Comparison of ENCODE assay signal across 27 cellular contexts in genomic region chr20:63558804-63559484, GRCh38. TPM values are rescaled to one million over a fixed set of nuclear protein-coding genes. Genes with fewer than 3 reads are reported as not detected.
"Had no signal": no experiment of that assay in that cellular context is flagged by ENCODE, and none has a peak within 500 bp of the region (broad histone marks: within the 10 kb centered on the region; RNA-seq: fewer than 3 reads in every experiment).

No MANE protein-coding gene starts in this region.

- DNase-seq: activated B cell treated with CpG ODN at 0.5 μM for 24 hours; activated CD8-positive, alpha-beta memory T cell treated with anti-CD3 and anti-CD28 coated beads, Interleukin-2, amount 10 ng/mL, durations not matched to agents 7 days and 5 days; activated CD8-positive, alpha-beta T cell treated with anti-CD3 and anti-CD28 coated beads, Interleukin-2, amount 10 ng/mL, durations not matched to agents 7 days and 5 days; activated naive CD4-positive, alpha-beta T cell; anterior cingulate cortex; foreskin fibroblast; head of caudate nucleus; hippocampal formation; kidney; midbrain; occipital lobe; psoas muscle; stimulated activated CD4-positive, alpha-beta T cell treated with anti-CD3 and anti-CD28 coated beads, Interleukin-15, amount 100 ng/mL, for 24 hours; stimulated activated CD4-positive, alpha-beta T cell treated with anti-CD3 and anti-CD28 coated beads, Interleukin-2, amount 100 ng/mL, for 24 hours; stimulated activated naive CD4-positive, alpha-beta T cell treated with Interleukin-2 at 50 U/mL for 16 hours had no signal

- ATAC-seq: activated CD8-positive, alpha-beta memory T cell treated with anti-CD3 and anti-CD28 coated beads, Interleukin-2, amount 10 ng/mL, durations not matched to agents 7 days and 5 days; naive thymus-derived CD8-positive, alpha-beta T cell; psoas muscle had no signal

- H3K27me3 ChIP-seq: tibial nerve had no signal

- H3K4me1 ChIP-seq: parathyroid adenoma, psoas muscle had no signal

- H3K9me3 Mint-ChIP-seq: activated B cell treated with CpG ODN at 0.5 μM for 24 hours; activated naive CD4-positive, alpha-beta T cell treated with anti-CD3 and anti-CD28 coated beads, Interleukin-2, amount 50 U/mL, for 72 hours; immature natural killer cell; naive thymus-derived CD8-positive, alpha-beta T cell; neural crest cell had no signal

- H3K9ac ChIP-seq: parathyroid adenoma had no signal

- H3K27ac Mint-ChIP-seq: activated B cell treated with CpG ODN at 0.5 μM for 24 hours; activated CD8-positive, alpha-beta memory T cell treated with anti-CD3 and anti-CD28 coated beads, Interleukin-2, amount 10 ng/mL, durations not matched to agents 7 days and 5 days; activated CD8-positive, alpha-beta T cell treated with anti-CD3 and anti-CD28 coated beads, Interleukin-2, amount 10 ng/mL, durations not matched to agents 7 days and 5 days; activated naive CD4-positive, alpha-beta T cell treated with anti-CD3 and anti-CD28 coated beads, Interleukin-2, amount 50 U/mL, for 72 hours; immature natural killer cell; memory B cell; naive thymus-derived CD8-positive, alpha-beta T cell had no signal

- H3K4me3 ChIP-seq: psoas muscle, tibial nerve had no signal

- FAIRE-seq: bronchial epithelial cell, colon, endothelial cell of umbilical vein, kidney had no signal

- H3K79me2 ChIP-seq: parathyroid adenoma had no signal

- H2AFZ ChIP-seq: parathyroid adenoma had no signal

- H3K4me3 Mint-ChIP-seq: activated B cell treated with CpG ODN at 0.5 μM for 24 hours; activated CD8-positive, alpha-beta memory T cell treated with anti-CD3 and anti-CD28 coated beads, Interleukin-2, amount 10 ng/mL, durations not matched to agents 7 days and 5 days; activated CD8-positive, alpha-beta T cell treated with anti-CD3 and anti-CD28 coated beads, Interleukin-2, amount 10 ng/mL, durations not matched to agents 7 days and 5 days; immature natural killer cell; memory B cell; naive thymus-derived CD8-positive, alpha-beta T cell; neural crest cell had no signal

- H3K27me3 Mint-ChIP-seq: activated B cell treated with CpG ODN at 0.5 μM for 24 hours; activated CD8-positive, alpha-beta memory T cell treated with anti-CD3 and anti-CD28 coated beads, Interleukin-2, amount 10 ng/mL, durations not matched to agents 7 days and 5 days; memory B cell; naive thymus-derived CD8-positive, alpha-beta T cell had no signal

- H3K4me1 Mint-ChIP-seq: activated CD8-positive, alpha-beta memory T cell treated with anti-CD3 and anti-CD28 coated beads, Interleukin-2, amount 10 ng/mL, durations not matched to agents 7 days and 5 days had no signal

- H3K27ac ChIP-seq: parathyroid adenoma, psoas muscle, tibial nerve had no signal

- H3K9me3 ChIP-seq: psoas muscle, tibial nerve had no signal

RNA-seq across cellular contexts. Expression of gene FNDC11, which starts 5.0 kb away (rescaled TPM):
- polyA plus RNA-seq: immature natural killer cell had no signal

RNA-seq across cellular contexts. Expression of gene SRMS, which starts 11.4 kb away (rescaled TPM):
- total RNA-seq: activated CD8-positive, alpha-beta memory T cell treated with anti-CD3 and anti-CD28 coated beads, Interleukin-2, amount 10 ng/mL, durations not matched to agents 7 days and 5 days; activated CD8-positive, alpha-beta T cell treated with anti-CD3 and anti-CD28 coated beads, Interleukin-2, amount 10 ng/mL, durations not matched to agents 7 days and 5 days; activated naive CD4-positive, alpha-beta T cell treated with anti-CD3 and anti-CD28 coated beads, Interleukin-2, amount 50 U/mL, for 72 hours; dermis microvascular lymphatic vessel endothelial cell; endothelial cell of umbilical vein; naive thymus-derived CD8-positive, alpha-beta T cell; neural crest cell; occipital lobe; psoas muscle; temporal lobe; tibial nerve had no signal
- polyA plus RNA-seq: endothelial cell of umbilical vein; immature natural killer cell; naive thymus-derived CD8-positive, alpha-beta T cell; psoas muscle had no signal

RNA-seq across cellular contexts. Expression of gene PTK6, which starts 21.8 kb away (rescaled TPM):
- total RNA-seq: neural crest cell, temporal lobe had no signal
- polyA plus RNA-seq: endothelial cell of umbilical vein had no signal
